Comparison of ENCODE assay signal across 13 cellular contexts in the genomic region with DNA sequence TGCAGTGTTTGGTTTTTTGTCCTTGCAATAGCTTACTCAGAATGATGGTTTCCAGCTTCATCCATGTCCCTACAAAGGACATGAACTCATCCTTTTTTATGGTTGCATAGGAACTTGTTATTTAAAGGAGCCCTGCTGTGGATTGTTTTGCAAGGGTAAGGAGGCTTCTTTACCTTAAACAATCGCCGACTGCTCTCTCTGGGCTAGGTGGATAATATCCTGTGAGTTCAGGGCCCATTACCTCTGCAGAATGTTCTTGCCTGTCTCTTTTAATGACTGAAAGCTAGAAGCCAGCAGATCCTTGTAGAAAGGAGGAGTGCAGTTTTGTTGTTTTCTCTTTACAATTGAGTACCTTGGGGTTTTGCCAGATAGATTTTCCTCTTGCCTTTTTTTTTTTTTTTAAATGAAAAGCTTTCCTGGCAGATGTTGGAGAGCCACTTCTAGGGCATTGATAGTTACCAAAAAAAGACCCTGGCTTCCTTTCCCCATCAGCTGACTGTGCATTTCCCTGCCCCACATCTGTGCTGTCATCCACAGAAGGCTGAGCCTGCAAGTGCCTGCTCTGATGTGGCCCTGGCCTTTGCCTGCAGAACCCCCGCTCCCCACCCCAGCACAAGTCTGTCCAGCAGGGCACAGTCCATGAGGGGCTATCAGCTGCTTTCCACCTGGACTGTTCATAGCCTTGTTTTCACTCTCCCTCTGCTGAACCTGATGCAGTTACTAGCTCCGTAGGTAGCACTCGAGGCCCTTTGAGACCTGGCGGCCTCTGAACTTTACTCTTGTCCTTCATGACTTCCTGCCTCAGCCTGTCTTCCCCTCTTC.
DNase-seq lines count a peak whose midpoint lies in the region; ATAC-seq and TF ChIP-seq lines count a peak whose summit lies in the region.
"Had no signal": no experiment of that assay in that cellular context is flagged by ENCODE, and none has a peak within 500 bp of the region (broad histone marks: within the 10 kb centered on the region; RNA-seq: fewer than 3 reads in every experiment).

No MANE protein-coding gene starts in this region.

- H3K4me1 Mint-ChIP-seq in activated CD4-positive, alpha-beta memory T cell treated with anti-CD3 and anti-CD28 coated beads, Interleukin-2, amount 10 ng/mL, durations not matched to agents 7 days and 5 days, result no peaks in the 10 kb centered on the region

- H3K9me2 ChIP-seq in MM.1S (replicated peaks; ENCODE audit: insufficient read depth, low read length), result no peaks in the 10 kb centered on the region

- H3K4me3 ChIP-seq in MM.1S (ENCODE audit: low read length) (no peak overlapping the region), heart right ventricle (no peak overlapping the region), rectal smooth muscle tissue (ENCODE audit: low read length) (no peak overlapping the region)
- H3K4me3 ChIP-seq: breast epithelium, upper lobe of left lung had no signal

- H3K27ac Mint-ChIP-seq in activated CD4-positive, alpha-beta memory T cell treated with anti-CD3 and anti-CD28 coated beads, Interleukin-2, amount 10 ng/mL, durations not matched to agents 7 days and 5 days, result no peak overlapping the region
- H3K27ac Mint-ChIP-seq: CD4-positive, alpha-beta memory T cell had no signal

- H3K27me3 Mint-ChIP-seq in activated CD4-positive, alpha-beta memory T cell treated with anti-CD3 and anti-CD28 coated beads, Interleukin-2, amount 10 ng/mL, durations not matched to agents 7 days and 5 days, result no peaks in the 10 kb centered on the region
- H3K27me3 Mint-ChIP-seq: CD4-positive, alpha-beta memory T cell had no signal

- no peaks in the 10 kb centered on the region for H4K20me1 ChIP-seq in MM.1S (ENCODE audit: insufficient read depth, low read length)

- H3K9me3 Mint-ChIP-seq in activated CD4-positive, alpha-beta memory T cell treated with anti-CD3 and anti-CD28 coated beads, Interleukin-2, amount 10 ng/mL, durations not matched to agents 7 days and 5 days, result peaks cover 2% of the 10 kb centered on the region

- CTCF ChIA-PET in activated CD4-positive, alpha-beta memory T cell treated with anti-CD3 and anti-CD28 coated beads, Interleukin-2, amount 10 ng/mL, durations not matched to agents 7 days and 5 days (lab: Charles Lee), result no interaction called here

- POLR2A ChIA-PET in activated CD4-positive, alpha-beta memory T cell treated with anti-CD3 and anti-CD28 coated beads, Interleukin-2, amount 10 ng/mL, durations not matched to agents 7 days and 5 days (lab: Charles Lee), result no interaction called here

- H3K4me1 ChIP-seq in MM.1S (ENCODE audit: low read length), result peaks cover 14% of the 10 kb centered on the region
- H3K4me1 ChIP-seq in heart right ventricle, result peaks cover 8 to 28% (median 20%) of the 10 kb centered on the region in 9 donors
- H3K4me1 ChIP-seq in rectal smooth muscle tissue (ENCODE audit: control insufficient read depth, insufficient read depth, low read length), result no peaks in the 10 kb centered on the region
- H3K4me1 ChIP-seq: breast epithelium, foreskin keratinocyte had no signal

- no peaks in the 10 kb centered on the region for H3K79me2 ChIP-seq in MM.1S (ENCODE audit: low read length)

- 44 to 54% methylated on average over 6 of the region's 6 CpGs for WGBS in heart right ventricle, 2 donors

- no peaks in the 10 kb centered on the region for H3K36me3 Mint-ChIP-seq in activated CD4-positive, alpha-beta memory T cell treated with anti-CD3 and anti-CD28 coated beads, Interleukin-2, amount 10 ng/mL, durations not matched to agents 7 days and 5 days (ENCODE audit: low read depth)

- peak overlapping the region; percentile 42 for H3K4me2 ChIP-seq in MM.1S (ENCODE audit: low read depth, low read length)

- no peaks in the 10 kb centered on the region for H3K27me3 ChIP-seq in MM.1S (replicated peaks; ENCODE audit: insufficient read depth, low read length)
- H3K27me3 ChIP-seq in heart right ventricle, result no peaks in the 10 kb centered on the region
- H3K27me3 ChIP-seq in rectal smooth muscle tissue (ENCODE audit: control insufficient read depth, insufficient read depth, low read length), result no peaks in the 10 kb centered on the region
- H3K27me3 ChIP-seq: breast epithelium, foreskin keratinocyte, upper lobe of left lung had no signal

- H3K4me3 Mint-ChIP-seq in activated CD4-positive, alpha-beta memory T cell treated with anti-CD3 and anti-CD28 coated beads, Interleukin-2, amount 10 ng/mL, durations not matched to agents 7 days and 5 days, result no peak overlapping the region
- H3K4me3 Mint-ChIP-seq: CD4-positive, alpha-beta memory T cell had no signal

- DNase-seq in MM.1S, result peak; percentile 48
- DNase-seq in NCI-H524 treated with DMSO at 0.1 percent for 48 hours (lab: John Stamatoyannopoulos, UW), result peak; percentile 43
- DNase-seq in heart right ventricle, result no peak
- DNase-seq in activated CD4-positive, alpha-beta memory T cell treated with anti-CD3 and anti-CD28 coated beads, Interleukin-2, amount 10 ng/mL, durations not matched to agents 7 days and 5 days, result no peak
- no peak for DNase-seq in germinal center (ENCODE audit: low spot score)
- DNase-seq in DMS53 (lab: John Stamatoyannopoulos, UW), result no peak
- DNase-seq: CD4-positive, alpha-beta memory T cell; foreskin keratinocyte; mammary epithelial cell; upper lobe of left lung had no signal

- H3K9me3 ChIP-seq in MM.1S (replicated peaks; ENCODE audit: insufficient read depth, low read length) (no peaks in the 10 kb centered on the region), heart right ventricle (peaks cover 0 to 4% (median 0%) of the 10 kb centered on the region in 11 donors)
- H3K9me3 ChIP-seq: breast epithelium, upper lobe of left lung had no signal

- peak overlapping the region; percentile 56 for H2AFZ ChIP-seq in MM.1S (ENCODE audit: low read length)

- H3K27ac ChIP-seq in MM.1S (ENCODE audit: low read length) (peak overlapping the region; percentile 46; the same call in 1 of the 2 replicates), heart right ventricle (peak overlapping the region in 3 of 10 donors; percentile 8 to 39 (median 36)), rectal smooth muscle tissue (ENCODE audit: low read depth, low read length) (peak overlapping the region; percentile 21)
- H3K27ac ChIP-seq: breast epithelium, foreskin keratinocyte, upper lobe of left lung had no signal

- ATAC-seq in heart right ventricle (peak; percentile 52 to 78 (median 68)), GM21786 (IDR thresholded peaks at IDR 0.05; ENCODE audit: unreplicated experiment) (no peak)
- ATAC-seq: foreskin keratinocyte had no signal

- intact Hi-C loops in heart right ventricle (cut with DNase I), result no loop called here

- H3K9ac ChIP-seq in MM.1S (ENCODE audit: low read length) (no peak overlapping the region; the same call in 1 of the 2 replicates), rectal smooth muscle tissue (ENCODE audit: low read length) (no peak overlapping the region)

- TF ChIP-seq CTCF in MM.1S (IDR thresholded peaks at IDR 0.05; ENCODE audit: low read length) (no peak), heart right ventricle (IDR thresholded peaks at IDR 0.05) (no peak)

- H3K36me3 ChIP-seq in MM.1S (replicated peaks; ENCODE audit: insufficient read depth, low read length) (no peaks in the 10 kb centered on the region), heart right ventricle (no peaks in the 10 kb centered on the region), rectal smooth muscle tissue (ENCODE audit: control insufficient read depth, insufficient read depth, low read length) (no peaks in the 10 kb centered on the region)
- H3K36me3 ChIP-seq: breast epithelium, upper lobe of left lung had no signal

- H3F3A ChIP-seq in MM.1S (ENCODE audit: insufficient read depth, low read length), result no peaks in the 10 kb centered on the region; the same call in 1 of the 2 replicates

Comparison
In these comparisons a context has a peak if more than half of its experiments do, and no peak if none do; other contexts are left out.
1. DNase-seq: peak in MM.1S (single experiment) and NCI-H524 treated with DMSO at 0.1 percent for 48 hours (single experiment); none in heart right ventricle (0 of 2), activated CD4-positive, alpha-beta memory T cell treated with anti-CD3 and anti-CD28 coated beads, Interleukin-2, amount 10 ng/mL, durations not matched to agents 7 days and 5 days (single experiment), germinal center (single experiment) and DMS53 (single experiment).